ENCODE assay signal across 28 cellular contexts in the genomic region with DNA sequence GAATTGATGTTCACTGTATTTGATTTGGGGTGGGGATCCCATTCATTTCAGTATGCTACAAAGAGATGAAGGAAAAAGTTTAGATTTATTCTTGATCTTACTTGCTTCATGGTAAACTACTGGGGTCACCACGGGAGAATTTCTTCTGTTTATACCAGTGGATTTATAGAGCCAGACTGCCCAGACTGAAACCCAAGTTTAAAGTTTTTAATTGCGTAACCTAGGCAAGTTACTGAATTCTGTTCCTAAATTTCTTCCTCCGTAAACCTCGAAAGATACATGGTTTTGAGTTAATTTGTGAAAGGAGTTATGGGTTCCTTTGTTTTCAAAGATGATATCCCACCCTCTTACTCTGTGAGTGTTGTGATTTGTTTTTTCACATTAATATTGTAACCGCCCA. TPM values are rescaled to one million over a fixed set of nuclear protein-coding genes. Genes with fewer than 3 reads are reported as not detected.
DNase-seq lines count a peak whose midpoint lies in the region; ATAC-seq and TF ChIP-seq lines count a peak whose summit lies in the region.
"Had no signal": no experiment of that assay in that cellular context is flagged by ENCODE, and none has a peak within 500 bp of the region (broad histone marks: within the 10 kb centered on the region; RNA-seq: fewer than 3 reads in every experiment).

No MANE protein-coding gene starts in this region.

- H3K27me3 Mint-ChIP-seq in dendritic cell treated with granulocyte-macrophage colony-stimulating factor and Interleukin-4, amounts not matched to agents 40 ng/mL and 50 ng/mL, for 4 days: no peaks in the 10 kb centered on the region
- no peaks in the 10 kb centered on the region for H3K27me3 Mint-ChIP-seq in neural progenitor cell (ENCODE audit: insufficient read depth, low read depth)
- H3K27me3 Mint-ChIP-seq: activated CD4-positive, alpha-beta memory T cell treated with anti-CD3 and anti-CD28 coated beads for 36 hours; activated naive CD8-positive, alpha-beta T cell; central memory CD8-positive, alpha-beta T cell; IgD-negative memory B cell; naive thymus-derived CD8-positive, alpha-beta T cell had no signal

- H3F3A ChIP-seq in neural progenitor cell (ENCODE audit: low read depth): no peaks in the 10 kb centered on the region

- CTCF ChIA-PET in HCT116 (lab: Charles Lee): no interaction called here

- H3K79me2 ChIP-seq in HCT116 (ENCODE audit: insufficient read depth, low read length): peaks cover 13% of the 10 kb centered on the region
- H3K79me2 ChIP-seq in neural progenitor cell (ENCODE audit: low read depth): no peaks in the 10 kb centered on the region

- RAD21 ChIA-PET in HCT116 (lab: Charles Lee; ENCODE audit: low non-redundant PET in 1 of 2, low total read pairs in 2 of 2, uncharacterized antibody in 2 of 2, unreplicated experiment in 2 of 2): no interaction called here

- H3K4me1 ChIP-seq in HCT116 (ENCODE audit: control insufficient read depth in 1 of 2, insufficient read depth in 2 of 2, low read length in 2 of 2): peaks cover 0 to 14% of the 10 kb centered on the region in 2 experiments; a peak in 2 of 4 replicates
- peaks cover 3% of the 10 kb centered on the region for H3K4me1 ChIP-seq in neural progenitor cell
- H3K4me1 ChIP-seq: parathyroid adenoma, right atrium auricular region, spleen, upper lobe of left lung had no signal

- H3K9me3 ChIP-seq in HCT116 (ENCODE audit: control insufficient read depth in 1 of 2, insufficient read depth in 1 of 2, low read depth in 1 of 2, low read length in 2 of 2) (no peaks in the 10 kb centered on the region), neural progenitor cell (ENCODE audit: low read depth) (no peaks in the 10 kb centered on the region)
- H3K9me3 ChIP-seq: right atrium auricular region, spleen, upper lobe of left lung had no signal

- no peaks in the 10 kb centered on the region for H3K9me3 Mint-ChIP-seq in dendritic cell treated with granulocyte-macrophage colony-stimulating factor and Interleukin-4, amounts not matched to agents 40 ng/mL and 50 ng/mL, for 4 days
- no peaks in the 10 kb centered on the region for H3K9me3 Mint-ChIP-seq in neural progenitor cell
- H3K9me3 Mint-ChIP-seq: activated CD4-positive, alpha-beta memory T cell treated with anti-CD3 and anti-CD28 coated beads for 36 hours; central memory CD8-positive, alpha-beta T cell; IgD-negative memory B cell; naive thymus-derived CD8-positive, alpha-beta T cell; T-helper 1 cell treated with Interleukin-12 subunit alpha and Interleukin-12 subunit beta and Interleukin-4 antibody, amounts not matched to agents 30 μg/mL and 1 μg/mL, for 36 hours had no signal

- no peak overlapping the region for H3K4me3 Mint-ChIP-seq in dendritic cell treated with granulocyte-macrophage colony-stimulating factor and Interleukin-4, amounts not matched to agents 40 ng/mL and 50 ng/mL, for 4 days
- no peak overlapping the region for H3K4me3 Mint-ChIP-seq in neural progenitor cell
- H3K4me3 Mint-ChIP-seq: activated CD4-positive, alpha-beta memory T cell treated with anti-CD3 and anti-CD28 coated beads for 36 hours; activated naive CD8-positive, alpha-beta T cell; central memory CD8-positive, alpha-beta T cell; IgD-negative memory B cell; naive thymus-derived CD8-positive, alpha-beta T cell; T-helper 1 cell treated with Interleukin-12 subunit alpha and Interleukin-12 subunit beta and Interleukin-4 antibody, amounts not matched to agents 30 μg/mL and 1 μg/mL, for 36 hours had no signal

- peak overlapping the region; percentile 6 for H3K27ac Mint-ChIP-seq in dendritic cell treated with granulocyte-macrophage colony-stimulating factor and Interleukin-4, amounts not matched to agents 40 ng/mL and 50 ng/mL, for 4 days
- peak overlapping the region; percentile 9 for H3K27ac Mint-ChIP-seq in neural progenitor cell
- H3K27ac Mint-ChIP-seq: activated naive CD8-positive, alpha-beta T cell; T-helper 1 cell treated with Interleukin-12 subunit alpha and Interleukin-12 subunit beta and Interleukin-4 antibody, amounts not matched to agents 30 μg/mL and 1 μg/mL, for 36 hours had no signal

- no peak overlapping the region for H3K9ac ChIP-seq in HCT116 (ENCODE audit: low read length)
- H3K9ac ChIP-seq in neural progenitor cell: no peak overlapping the region
- H3K9ac ChIP-seq: parathyroid adenoma had no signal

- TF ChIP-seq CTCF in HCT116 (IDR thresholded peaks at IDR 0.05 in 2 of 3, conservative IDR thresholded peaks at IDR 0.05 in 1 of 3; ENCODE audit: borderline replicate concordance in 1 of 3, insufficient read depth in 1 of 3, low read depth in 2 of 3, low read length in 2 of 3) (no peak), neural progenitor cell (IDR thresholded peaks at IDR 0.05) (no peak), GM20000 (IDR thresholded peaks at IDR 0.05; ENCODE audit: extremely low read depth, missing control alignments) (no peak)

- H3K36me3 ChIP-seq in HCT116 (ENCODE audit: control insufficient read depth in 1 of 2, insufficient read depth in 2 of 2, low read length in 2 of 2): no peaks in the 10 kb centered on the region
- no peaks in the 10 kb centered on the region for H3K36me3 ChIP-seq in neural progenitor cell
- H3K36me3 ChIP-seq: right atrium auricular region, upper lobe of left lung had no signal

- no peaks in the 10 kb centered on the region for H3K9me2 ChIP-seq in HCT116 (ENCODE audit: insufficient read depth)

- H3K27ac ChIP-seq in HCT116 (ENCODE audit: low read depth, low read length): no peak overlapping the region
- H3K27ac ChIP-seq in neural progenitor cell: no peak overlapping the region
- H3K27ac ChIP-seq: C4-2B, parathyroid adenoma, right atrium auricular region, RWPE1, spleen, upper lobe of left lung had no signal

- no peak for ATAC-seq in HCT116
- ATAC-seq: naive thymus-derived CD8-positive, alpha-beta T cell had no signal

- no peak for DNase-seq in HCT116 (ENCODE audit: low read depth, low spot score)
- DNase-seq in MV-4-11 (lab: John Stamatoyannopoulos, UW): peak; percentile 38
- no peak for DNase-seq in neural progenitor cell (ENCODE audit: low spot score)
- no peak for DNase-seq in GM20000 (ENCODE audit: low spot score)
- no peak for DNase-seq in amygdala (lab: John Stamatoyannopoulos, UW)
- no peak for DNase-seq in NCI-H2107 treated with DMSO at 0.1 percent for 48 hours (lab: John Stamatoyannopoulos, UW; ENCODE audit: unreplicated experiment)
- DNase-seq: activated CD4-positive, CD25-positive, alpha-beta regulatory T cell treated with anti-CD3 and anti-CD28 coated beads, Interleukin-2, amount 50 U/mL, for 72 hours; activated CD8-positive, alpha-beta memory T cell treated with anti-CD3 and anti-CD28 coated beads, Interleukin-2, amount 50 U/mL, for 4 hours; aorta; naive thymus-derived CD8-positive, alpha-beta T cell; NCI-H1436; NCI-H2081 treated with DMSO at 0.1 percent for 48 hours; NCI-H446; NCI-H774; spleen; stimulated activated CD4-positive, alpha-beta T cell treated with anti-CD3 and anti-CD28 coated beads, Interleukin-2, amount 100 ng/mL, for 48 hours; substantia nigra; upper lobe of left lung had no signal

- no peak for TF ChIP-seq POLR2A in HCT116 (IDR thresholded peaks at IDR 0.05; ENCODE audit: borderline replicate concordance, extremely low read depth, insufficient read depth, insufficient read length)

- no peak for TF ChIP-seq RAD21 in HCT116 (IDR thresholded peaks at IDR 0.05; ENCODE audit: low read depth)

- POLR2A ChIA-PET in HCT116 (lab: Charles Lee): no interaction called here

- H3K27me3 ChIP-seq in HCT116 (ENCODE audit: insufficient read depth, low read length) (no peaks in the 10 kb centered on the region), neural progenitor cell (no peaks in the 10 kb centered on the region)
- H3K27me3 ChIP-seq: right atrium auricular region, spleen, upper lobe of left lung had no signal

- intact Hi-C loops in HCT116 (cut with micrococcal nuclease): no loop called here
- intact Hi-C loops in dendritic cell treated with granulocyte-macrophage colony-stimulating factor and Interleukin-4, amounts not matched to agents 40 ng/mL and 50 ng/mL, for 4 days (cut with micrococcal nuclease): no loop called here

- H3K4me3 ChIP-seq in HCT116 (replicated peaks in 1 of 2; ENCODE audit: low read depth in 1 of 2, low read length in 2 of 2) (no peak overlapping the region), neural progenitor cell (no peak overlapping the region)
- H3K4me3 ChIP-seq: right atrium auricular region, spleen, upper lobe of left lung had no signal

- peaks cover 4% of the 10 kb centered on the region for H3K36me3 Mint-ChIP-seq in dendritic cell treated with granulocyte-macrophage colony-stimulating factor and Interleukin-4, amounts not matched to agents 40 ng/mL and 50 ng/mL, for 4 days (ENCODE audit: low read depth)
- peaks cover 7% of the 10 kb centered on the region for H3K36me3 Mint-ChIP-seq in neural progenitor cell

- peak overlapping the region; percentile 35 for H3K4me2 ChIP-seq in HCT116 (ENCODE audit: low read length)
- no peak overlapping the region for H3K4me2 ChIP-seq in neural progenitor cell

- H2AFZ ChIP-seq in HCT116 (ENCODE audit: low read depth, low read length, poor library complexity, severe bottlenecking): no peak overlapping the region
- H2AFZ ChIP-seq in neural progenitor cell (replicated peaks): no peak overlapping the region
- H2AFZ ChIP-seq: parathyroid adenoma had no signal

- H3K4me1 Mint-ChIP-seq in dendritic cell treated with granulocyte-macrophage colony-stimulating factor and Interleukin-4, amounts not matched to agents 40 ng/mL and 50 ng/mL, for 4 days (ENCODE audit: low read depth): peaks cover 5% of the 10 kb centered on the region
- H3K4me1 Mint-ChIP-seq in neural progenitor cell: peaks cover 7% of the 10 kb centered on the region

- no TSS peak for BruUV-seq in HCT116 (replicated peaks; lab: Mats Ljungman, UMichigan)

- H4K20me1 ChIP-seq in HCT116 (ENCODE audit: insufficient read depth) (no peaks in the 10 kb centered on the region), neural progenitor cell (ENCODE audit: low read depth) (no peaks in the 10 kb centered on the region)

TF ChIP-seq in HCT116, 20 proteins besides CTCF, POLR2A, EP300 and RAD21:
- TF ChIP-seq POLR2AphosphoS5 (IDR thresholded peaks at IDR 0.05; ENCODE audit: low read depth, low read length): no peak
- no peak for TF ChIP-seq ZFX (IDR thresholded peaks at IDR 0.05)
- TF ChIP-seq YY1 (IDR thresholded peaks at IDR 0.05; ENCODE audit: extremely low read depth, insufficient replicate concordance, low read depth, low read length): no peak
- TF ChIP-seq ZNF274 (IDR thresholded peaks at IDR 0.05; ENCODE audit: low read depth, low read length): no peak
- no peak for TF ChIP-seq FOSL1 (IDR thresholded peaks at IDR 0.05; ENCODE audit: low read depth)

RNA-seq across cellular contexts. Expression of gene PIGL, which starts 26.4 kb away (rescaled TPM):
- total RNA-seq in HCT116 (2021; ENCODE audit: unreplicated experiment) (36.8 TPM), neural progenitor cell (ENCODE audit: low replicate concordance) (42.0 and 57.0 TPM in 2 replicates)
- polyA plus RNA-seq in HCT116 (2012): 34.4 and 40.5 TPM in 2 replicates

RNA-seq across cellular contexts. Expression of gene NCOR1, which starts 28.1 kb away (rescaled TPM):
- total RNA-seq in HCT116 (2021; ENCODE audit: unreplicated experiment): 43.7 TPM
- 17.2 and 28.6 TPM in 2 replicates for polyA plus RNA-seq in HCT116 (2012)
- total RNA-seq in neural progenitor cell (ENCODE audit: low replicate concordance): 73.7 and 86.8 TPM in 2 replicates
